1 cellular context compared by ENCODE assay signal in genomic region chr2:174059875-174060226, GRCh38.
TF ChIP-seq lines count a peak whose summit lies in the region.

No MANE protein-coding gene starts in this region.

TF ChIP-seq in K562, 482 proteins besides CTCF, POLR2A, EP300 and RAD21 (continued from another document):
- TF ChIP-seq EWSR1 (IDR thresholded peaks at IDR 0.05; ENCODE audit: borderline replicate concordance, low read depth, partially characterized antibody) (no peak), THAP12 (CRISPR knock-in tag; IDR thresholded peaks at IDR 0.05) (no peak), L3MBTL2 (IDR thresholded peaks at IDR 0.05) (no peak), HEY1 (CRISPR knock-in tag; IDR thresholded peaks at IDR 0.05; ENCODE audit: borderline replicate concordance) (no peak), JUND (IDR thresholded peaks at IDR 0.05; ENCODE audit: borderline replicate concordance, low read depth, low read length) (peak; percentile 62; the same call in 1 of the 2 replicates), JUND (tag; IDR thresholded peaks at IDR 0.05; ENCODE audit: borderline replicate concordance, low read depth, low read length) (no peak; the same call in 2 of the 3 replicates), AFF1 (IDR thresholded peaks at IDR 0.05; ENCODE audit: low read depth in 1 of 2, partially characterized antibody in 2 of 2) (no peak), NFE2L1 (tag; IDR thresholded peaks at IDR 0.05; ENCODE audit: borderline replicate concordance, low read depth) (no peak), JUNB (CRISPR knock-in tag; conservative IDR thresholded peaks at IDR 0.05) (no peak), ZNF584 (CRISPR knock-in tag; IDR thresholded peaks at IDR 0.05; ENCODE audit: low read depth) (no peak), ZNF263 (CRISPR knock-in tag; IDR thresholded peaks at IDR 0.05; ENCODE audit: borderline replicate concordance) (0 out of 2 replicates have a peak, but pooled peaks have one; percentile 10), TFAM (CRISPR knock-in tag; conservative IDR thresholded peaks at IDR 0.05) (no peak), MAX (CRISPR knock-in tag; IDR thresholded peaks at IDR 0.05) (no peak), XRCC3 (IDR thresholded peaks at IDR 0.05) (no peak), ZNF445 (CRISPR knock-in tag; IDR thresholded peaks at IDR 0.05; ENCODE audit: low read depth) (no peak), ETV1 (tag; conservative IDR thresholded peaks at IDR 0.05; ENCODE audit: low read depth) (no peak), TCF15 (CRISPR knock-in tag; IDR thresholded peaks at IDR 0.05) (peak; percentile 53; the same call in 1 of the 2 replicates), TBP (optimal IDR thresholded peaks at IDR 0.05; ENCODE audit: low read depth, low read length) (no peak), KAT7 (CRISPR knock-in tag; IDR thresholded peaks at IDR 0.05; ENCODE audit: borderline replicate concordance) (no peak), MXD1 (CRISPR knock-in tag; IDR thresholded peaks at IDR 0.05; ENCODE audit: borderline replicate concordance, poor library complexity, severe bottlenecking) (no peak), HNRNPUL1 (IDR thresholded peaks at IDR 0.05; ENCODE audit: low read length) (no peak), RCOR1 (IDR thresholded peaks at IDR 0.05; ENCODE audit: borderline replicate concordance in 1 of 2, low read depth in 2 of 2, low read length in 2 of 2) (peak in 1 of 2 experiments; percentile 15; a peak in 1 of 4 replicates), NR2C2 (CRISPR knock-in tag; IDR thresholded peaks at IDR 0.05) (no peak), NR2C2 (tag; IDR thresholded peaks at IDR 0.05) (no peak), RB1 (IDR thresholded peaks at IDR 0.05; ENCODE audit: low read depth) (no peak), ZNF121 (CRISPR knock-in tag; conservative IDR thresholded peaks at IDR 0.05) (no peak), ZBTB40 (IDR thresholded peaks at IDR 0.05) (no peak), ZBTB40 (CRISPR knock-in tag; IDR thresholded peaks at IDR 0.05) (no peak), PRDM10 (IDR thresholded peaks at IDR 0.05; ENCODE audit: partially characterized antibody) (no peak), ZSCAN29 (IDR thresholded peaks at IDR 0.05) (0 out of 2 replicates have a peak, but pooled peaks have one; percentile 11), KDM4B (IDR thresholded peaks at IDR 0.05; ENCODE audit: borderline replicate concordance in 2 of 2, low read depth in 1 of 2) (no peak), GTF2B (IDR thresholded peaks at IDR 0.05; ENCODE audit: extremely low read depth, insufficient read length) (no peak), ZNF766 (CRISPR knock-in tag; conservative IDR thresholded peaks at IDR 0.05) (no peak; the same call in 1 of the 2 replicates), TBL1XR1 (IDR thresholded peaks at IDR 0.05; ENCODE audit: low read length in 2 of 2) (0 out of 4 replicates have a peak, but pooled peaks of 1 of the 2 experiments have one; percentile 7), SIN3A (IDR thresholded peaks at IDR 0.05; ENCODE audit: borderline replicate concordance in 2 of 2, control insufficient read depth in 1 of 2, low read depth in 2 of 2, low read length in 2 of 2) (no peak), SMARCE1 (IDR thresholded peaks at IDR 0.05) (no peak), RFX1 (IDR thresholded peaks at IDR 0.05) (0 out of 2 replicates have a peak, but pooled peaks have one; percentile 4), BACH1 (tag; IDR thresholded peaks at IDR 0.05) (no peak), RBBP5 (IDR thresholded peaks at IDR 0.05; ENCODE audit: borderline replicate concordance, insufficient read depth, low read length, poor library complexity, severe bottlenecking) (no peak)
